ENCODE assay signal across 9 cellular contexts in the genomic region with DNA sequence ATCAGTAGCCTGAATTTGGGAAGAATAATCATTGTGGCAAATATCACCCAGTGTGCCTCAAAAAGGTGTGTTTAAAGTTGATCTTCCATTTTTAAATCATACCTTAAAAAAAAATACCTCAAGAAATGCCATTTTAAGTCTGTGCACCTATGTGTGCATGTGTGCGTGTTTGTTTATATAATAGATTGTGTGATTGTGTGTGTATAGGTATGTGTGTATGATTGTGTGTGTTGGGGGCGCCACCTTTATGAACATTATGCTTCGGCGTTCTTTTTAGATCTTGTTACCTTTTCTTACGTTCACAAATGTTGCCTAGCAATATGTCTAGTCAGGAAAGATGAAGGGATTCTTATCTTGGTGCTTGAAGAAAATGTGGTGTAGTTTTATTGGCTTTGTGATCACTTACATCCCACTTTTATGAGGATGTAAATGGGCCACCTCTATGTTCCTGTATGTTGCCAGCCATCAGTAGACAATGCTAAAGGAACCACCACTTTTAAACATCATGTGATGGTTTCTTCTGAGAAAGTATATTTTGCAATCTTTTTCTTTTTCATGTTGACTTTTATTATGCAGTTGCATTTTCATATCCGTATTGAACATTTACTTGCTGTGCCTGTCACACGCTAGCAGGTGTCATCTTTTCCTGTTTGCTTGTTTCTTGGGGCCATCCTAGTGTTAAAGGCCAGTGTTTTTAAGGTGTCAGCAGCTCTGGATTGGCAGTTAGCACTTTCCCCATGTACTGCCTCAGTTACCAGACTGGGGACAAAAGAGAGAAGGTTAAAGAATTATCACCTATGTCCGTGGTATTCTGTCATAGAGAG. TPM values are rescaled to one million over a fixed set of nuclear protein-coding genes. Genes with fewer than 3 reads are reported as not detected.
DNase-seq lines count a peak whose midpoint lies in the region; ATAC-seq and TF ChIP-seq lines count a peak whose summit lies in the region.
"Had no signal": no experiment of that assay in that cellular context is flagged by ENCODE, and none has a peak within 500 bp of the region (broad histone marks: within the 10 kb centered on the region; RNA-seq: fewer than 3 reads in every experiment).

No MANE protein-coding gene starts in this region.

- no peak overlapping the region for H2AFZ ChIP-seq in hepatocyte

- H3K27me3 ChIP-seq in left ventricle myocardium inferior (ENCODE audit: low read depth) (peaks cover 13% of the 10 kb centered on the region), heart right ventricle (peaks cover 0 to 40% (median 15%) of the 10 kb centered on the region in 7 donors), RWPE2 (ENCODE audit: insufficient read depth, poor library complexity, severe bottlenecking) (no peaks in the 10 kb centered on the region), hepatocyte (no peaks in the 10 kb centered on the region), tibial artery (no peaks in the 10 kb centered on the region), upper lobe of right lung (no peaks in the 10 kb centered on the region), H7 (ENCODE audit: control insufficient read depth, insufficient read depth, low read length) (peaks cover 11% of the 10 kb centered on the region; the same call in 1 of the 2 replicates)

- H3K79me2 ChIP-seq in hepatocyte = peaks cover 9% of the 10 kb centered on the region

- no peak for DNase-seq in left ventricle myocardium inferior
- DNase-seq in heart right ventricle = no peak
- no peak for DNase-seq in RWPE2 (ENCODE audit: low spot score)
- no peak for DNase-seq in hepatocyte (ENCODE audit: low spot score)
- no peak for DNase-seq in tibial artery
- no peak for DNase-seq in cerebellar cortex (ENCODE audit: low spot score)
- no peak for DNase-seq in upper lobe of right lung
- DNase-seq in H7 = no peak
- DNase-seq: uterus had no signal

- TF ChIP-seq CTCF in left ventricle myocardium inferior (IDR thresholded peaks at IDR 0.05; ENCODE audit: borderline replicate concordance) (no peak), heart right ventricle (IDR thresholded peaks at IDR 0.05) (no peak), RWPE2 (IDR thresholded peaks at IDR 0.05; ENCODE audit: poor library complexity, severe bottlenecking) (no peak), hepatocyte (IDR thresholded peaks at IDR 0.05; ENCODE audit: poor library complexity) (no peak), tibial artery (IDR thresholded peaks at IDR 0.05) (no peak), upper lobe of right lung (IDR thresholded peaks at IDR 0.05) (no peak)

- ATAC-seq in heart right ventricle (no peak), RWPE2 (ENCODE audit: low read depth) (no peak), upper lobe of right lung (no peak)

- intact Hi-C loops in left ventricle myocardium inferior (cut with micrococcal nuclease) = loop anchor here (10.0 kb wide), 1 partner anchor 346 kb away; no protein-coding TSS in a partner anchor
- intact Hi-C loops in heart right ventricle (cut with DNase I) = loop anchor here (5.0 to 10.0 kb wide), 10 partner anchors 76 to 826 kb away; no protein-coding TSS in a partner anchor
- intact Hi-C loops in tibial artery (cut with DNase I; ENCODE audit: low total_unique reads) = loop anchor here (10.0 kb wide), 2 partner anchors 236 to 334 kb away; no protein-coding TSS in a partner anchor
- intact Hi-C loops in upper lobe of right lung (cut with DNase I) = no loop called here

- H3K27ac ChIP-seq in left ventricle myocardium inferior (replicated peaks) (peak overlapping the region; percentile 87), heart right ventricle (peak overlapping the region in 4 of 10 donors; percentile 28 to 93 (median 38)), RWPE2 (ENCODE audit: poor library complexity, severe bottlenecking) (peak overlapping the region; percentile 87), hepatocyte (no peak overlapping the region), tibial artery (peak overlapping the region; percentile 94 to 98), upper lobe of right lung (no peak overlapping the region)

- H3K4me3 ChIP-seq in left ventricle myocardium inferior (no peak overlapping the region), heart right ventricle (peak overlapping the region in 1 of 10 donors; percentile 81), RWPE2 (ENCODE audit: severe bottlenecking) (peak overlapping the region; percentile 90), hepatocyte (no peak overlapping the region), tibial artery (no peak overlapping the region), upper lobe of right lung (no peak overlapping the region), H7 (ENCODE audit: insufficient read depth, low read depth, low read length) (no peak overlapping the region)

- H3K9me3 ChIP-seq in left ventricle myocardium inferior (replicated peaks) = no peaks in the 10 kb centered on the region
- H3K9me3 ChIP-seq in heart right ventricle = no peaks in the 10 kb centered on the region
- no peaks in the 10 kb centered on the region for H3K9me3 ChIP-seq in RWPE2 (ENCODE audit: severe bottlenecking)
- no peaks in the 10 kb centered on the region for H3K9me3 ChIP-seq in hepatocyte (ENCODE audit: low read depth)
- no peaks in the 10 kb centered on the region for H3K9me3 ChIP-seq in tibial artery
- no peaks in the 10 kb centered on the region for H3K9me3 ChIP-seq in upper lobe of right lung
- H3K9me3 ChIP-seq: uterus had no signal

- 78 to 81% methylated on average over 8 of the region's 8 CpGs for WGBS in heart right ventricle, 2 donors
- 71% methylated on average over 8 of the region's 8 CpGs for WGBS in hepatocyte (ENCODE audit: low lambda C conversion rate, missing lambda C conversion rate)

- H3K9me2 ChIP-seq in hepatocyte (replicated peaks; ENCODE audit: insufficient read depth) = no peaks in the 10 kb centered on the region

- H3K4me1 ChIP-seq in left ventricle myocardium inferior = peaks cover 38% of the 10 kb centered on the region
- peaks cover 0 to 38% (median 22%) of the 10 kb centered on the region in 9 donors for H3K4me1 ChIP-seq in heart right ventricle
- H3K4me1 ChIP-seq in RWPE2 (ENCODE audit: insufficient read depth, poor library complexity, severe bottlenecking) = peaks cover 34% of the 10 kb centered on the region
- H3K4me1 ChIP-seq in hepatocyte (ENCODE audit: insufficient read depth) = no peaks in the 10 kb centered on the region
- peaks cover 0 to 47% (median 24%) of the 10 kb centered on the region in 4 donors for H3K4me1 ChIP-seq in tibial artery
- peaks cover 19% of the 10 kb centered on the region for H3K4me1 ChIP-seq in upper lobe of right lung

- peaks cover 5% of the 10 kb centered on the region for H3K36me3 ChIP-seq in left ventricle myocardium inferior
- peaks cover 0 to 8% (median 1%) of the 10 kb centered on the region in 9 donors for H3K36me3 ChIP-seq in heart right ventricle
- H3K36me3 ChIP-seq in RWPE2 (ENCODE audit: low read depth) = peaks cover 8% of the 10 kb centered on the region
- no peaks in the 10 kb centered on the region for H3K36me3 ChIP-seq in hepatocyte (replicated peaks; ENCODE audit: insufficient read depth, low read depth)
- H3K36me3 ChIP-seq in tibial artery = peaks cover 7 to 9% (median 9%) of the 10 kb centered on the region in 3 donors
- peaks cover 8% of the 10 kb centered on the region for H3K36me3 ChIP-seq in upper lobe of right lung
- no peaks in the 10 kb centered on the region for H3K36me3 ChIP-seq in H7 (replicated peaks; ENCODE audit: control insufficient read depth, insufficient read depth, low read length)
- H3K36me3 ChIP-seq: uterus had no signal

- H3K4me2 ChIP-seq in hepatocyte = peak overlapping the region; percentile 81

- H4K20me1 ChIP-seq in hepatocyte (ENCODE audit: insufficient read depth, poor library complexity, severe bottlenecking) = peaks cover 8% of the 10 kb centered on the region

RNA-seq across cellular contexts. Expression of gene IRS2, which starts 2.2 kb away (rescaled TPM):
- total RNA-seq in left ventricle myocardium inferior (14.9 TPM), heart right ventricle (10 to 100 TPM; 10.2 to 49.3 (median 13.7) TPM), hepatocyte (15.7 and 19.4 TPM in 2 replicates), upper lobe of right lung (43.8 TPM)
- polyA plus RNA-seq in heart right ventricle (10 to 100 TPM in 1 of 2 donors, 1 to 10 TPM in 1; 4.2 to 18.5 TPM), hepatocyte (26.4 and 27.9 TPM in 2 replicates)
- total RNA-seq in H7 (2014; rRNA removed; shearing (Covaris generic)) = 4.3 and 9.0 TPM in 2 replicates

Comparison
In these comparisons a context has a peak if more than half of its experiments do, and no peak if none do; other contexts are left out.
1. H3K27ac ChIP-seq: peak in left ventricle myocardium inferior (single experiment), RWPE2 (single experiment) and tibial artery (2 of 2); none in hepatocyte (single experiment) and upper lobe of right lung (single experiment).